ENCODE assay signal across 8 cellular contexts in genomic region chr4:171599628-171600027, GRCh38.
"Had no signal": no experiment of that assay in that cellular context is flagged by ENCODE, and none has a peak within 500 bp of the region (broad histone marks: within the 10 kb centered on the region; RNA-seq: fewer than 3 reads in every experiment).

No MANE protein-coding gene starts in this region.

- H3K4me3 Mint-ChIP-seq: GM23338, H9, HFFc6 had no signal

- DNase-seq: GM23248, GOT3, H7, H9, HCEC 1CT, HFFc6 had no signal

- H3K4me1 Mint-ChIP-seq: H9 had no signal

- H3K27ac Mint-ChIP-seq: GM23338, H9, HFFc6 had no signal

- ATAC-seq: GM23338, HCT116 had no signal
